ENCODE assay signal across 11 cellular contexts in genomic region chr5:179610109-179610902, GRCh38. TPM values are rescaled to one million over a fixed set of nuclear protein-coding genes. Genes with fewer than 3 reads are reported as not detected.
A peak's percentile ranks its signal among the peaks of the same experiment; 100 is the strongest.
DNase-seq lines count a peak whose midpoint lies in the region; ATAC-seq and TF ChIP-seq lines count a peak whose summit lies in the region.
"Had no signal": no experiment of that assay in that cellular context is flagged by ENCODE, and none has a peak within 500 bp of the region (broad histone marks: within the 10 kb centered on the region; RNA-seq: fewer than 3 reads in every experiment).

No MANE protein-coding gene starts in this region.

- H3K36me3 ChIP-seq in stomach smooth muscle (ENCODE audit: control insufficient read depth in 2 of 2, insufficient read depth in 2 of 2, low read length in 2 of 2), result peaks cover 69 to 71% of the 10 kb centered on the region in 2 donors

- no peaks in the 10 kb centered on the region for H3K27me3 Mint-ChIP-seq in activated CD4-positive, alpha-beta T cell treated with anti-CD3 and anti-CD28 coated beads, Interleukin-2, amount 10 ng/mL, durations not matched to agents 24 days and 14 days
- H3K27me3 Mint-ChIP-seq in activated B cell treated with CpG ODN at 0.5 μM for 24 hours, result no peaks in the 10 kb centered on the region

- ATAC-seq in activated B cell treated with CpG ODN at 0.5 μM for 24 hours (ENCODE audit: low read depth) (no peak), right cardiac atrium (peak; percentile 41 to 61), left lobe of liver (no peak)

- H3K27ac Mint-ChIP-seq in activated CD4-positive, alpha-beta T cell treated with anti-CD3 and anti-CD28 coated beads, Interleukin-2, amount 10 ng/mL, durations not matched to agents 24 days and 14 days, result peak overlapping the region; percentile 59
- peak overlapping the region; percentile 14 for H3K27ac Mint-ChIP-seq in activated B cell treated with CpG ODN at 0.5 μM for 24 hours

- CTCF ChIA-PET in activated B cell treated with CpG ODN at 0.5 μM for 24 hours (lab: Charles Lee), result no interaction called here

- TF ChIP-seq CTCF in activated B cell treated with CpG ODN at 0.5 μM for 24 hours (IDR thresholded peaks at IDR 0.05), result no peak

- H3K27me3 ChIP-seq in right cardiac atrium (ENCODE audit: control insufficient read depth, insufficient read depth), result no peaks in the 10 kb centered on the region
- no peaks in the 10 kb centered on the region for H3K27me3 ChIP-seq in stomach smooth muscle (ENCODE audit: control insufficient read depth in 1 of 2, insufficient read depth in 2 of 2, low read length in 2 of 2)

- H3K4me1 ChIP-seq in right cardiac atrium (ENCODE audit: control insufficient read depth, insufficient read depth, low read length), result peaks cover 6% of the 10 kb centered on the region
- H3K4me1 ChIP-seq in stomach smooth muscle (ENCODE audit: control insufficient read depth, insufficient read depth, low read length), result peaks cover 54% of the 10 kb centered on the region

- DNase-seq in activated CD4-positive, alpha-beta T cell treated with anti-CD3 and anti-CD28 coated beads, Interleukin-2, amount 10 ng/mL, durations not matched to agents 24 days and 14 days, result no peak
- DNase-seq in activated CD4-positive, alpha-beta T cell treated with anti-CD3 and anti-CD28 coated beads, Interleukin-2, amount 50 U/mL, for 48 hours, result no peak
- no peak for DNase-seq in activated B cell treated with CpG ODN at 0.5 μM for 24 hours
- peak; percentile 56 to 76 (median 59) for DNase-seq in right cardiac atrium
- DNase-seq in foreskin melanocyte, result no peak
- no peak for DNase-seq in left lobe of liver (ENCODE audit: low spot score)
- DNase-seq in cerebellar nuclear complex (lab: John Stamatoyannopoulos, UW), result no peak
- DNase-seq: dermis blood vessel endothelial cell, NCI-H2029 treated with DMSO at 0.1 percent for 48 hours, PC-9 had no signal

- no peak overlapping the region for H3K4me3 ChIP-seq in right cardiac atrium (ENCODE audit: low read length)
- H3K4me3 ChIP-seq in stomach smooth muscle (ENCODE audit: low read length in 2 of 2), result no peak overlapping the region
- H3K4me3 ChIP-seq: PC-9 had no signal

- peaks cover 44% of the 10 kb centered on the region for H3K4me1 Mint-ChIP-seq in activated CD4-positive, alpha-beta T cell treated with anti-CD3 and anti-CD28 coated beads, Interleukin-2, amount 10 ng/mL, durations not matched to agents 24 days and 14 days
- no peaks in the 10 kb centered on the region for H3K4me1 Mint-ChIP-seq in activated B cell treated with CpG ODN at 0.5 μM for 24 hours

- intact Hi-C loops in activated CD4-positive, alpha-beta T cell treated with anti-CD3 and anti-CD28 coated beads, Interleukin-2, amount 10 ng/mL, durations not matched to agents 24 days and 14 days (cut with micrococcal nuclease), result no loop called here
- intact Hi-C loops in activated B cell treated with CpG ODN at 0.5 μM for 24 hours (cut with micrococcal nuclease), result no loop called here
- intact Hi-C loops in right cardiac atrium (cut with DNase I), result no loop called here

- peak overlapping the region; percentile 28 for H3K4me3 Mint-ChIP-seq in activated CD4-positive, alpha-beta T cell treated with anti-CD3 and anti-CD28 coated beads, Interleukin-2, amount 10 ng/mL, durations not matched to agents 24 days and 14 days
- no peak overlapping the region for H3K4me3 Mint-ChIP-seq in activated B cell treated with CpG ODN at 0.5 μM for 24 hours

- H3K9ac ChIP-seq in stomach smooth muscle (ENCODE audit: low read length in 2 of 2), result no peak overlapping the region

- peaks cover 67% of the 10 kb centered on the region for H3K36me3 Mint-ChIP-seq in activated CD4-positive, alpha-beta T cell treated with anti-CD3 and anti-CD28 coated beads, Interleukin-2, amount 10 ng/mL, durations not matched to agents 24 days and 14 days (ENCODE audit: low read depth)
- peaks cover 95% of the 10 kb centered on the region for H3K36me3 Mint-ChIP-seq in activated B cell treated with CpG ODN at 0.5 μM for 24 hours (ENCODE audit: low read depth)

- H3K27ac ChIP-seq in right cardiac atrium (ENCODE audit: low read length) (no peak overlapping the region), stomach smooth muscle (ENCODE audit: low read length) (peak overlapping the region; percentile 53)
- H3K27ac ChIP-seq: PC-9 had no signal

- no peaks in the 10 kb centered on the region for H3K9me3 Mint-ChIP-seq in activated CD4-positive, alpha-beta T cell treated with anti-CD3 and anti-CD28 coated beads, Interleukin-2, amount 10 ng/mL, durations not matched to agents 24 days and 14 days
- no peaks in the 10 kb centered on the region for H3K9me3 Mint-ChIP-seq in activated B cell treated with CpG ODN at 0.5 μM for 24 hours

- 60% methylated on average over 23 of the region's 23 CpGs for WGBS in right cardiac atrium

- POLR2A ChIA-PET in activated B cell treated with CpG ODN at 0.5 μM for 24 hours (lab: Charles Lee), result interaction anchor here (1.2 to 10.4 kb wide), 2 partner anchors 8 to 11 kb away, joined by 3 to 93 read pairs; partner anchors contain the start of gene HNRNPH1

- H3K9me3 ChIP-seq in right cardiac atrium (ENCODE audit: control insufficient read depth, low read length) (no peaks in the 10 kb centered on the region), stomach smooth muscle (ENCODE audit: control insufficient read depth in 2 of 2, low read length in 2 of 2) (no peaks in the 10 kb centered on the region)

RNA-seq across cellular contexts. Expression of gene HNRNPH1, which starts 13.2 kb away (rescaled TPM):
- total RNA-seq in activated CD4-positive, alpha-beta T cell treated with anti-CD3 and anti-CD28 coated beads, Interleukin-2, amount 10 ng/mL, durations not matched to agents 24 days and 14 days, result 952 and 964 TPM in 2 replicates
- 1,061 and 1,210 TPM in 2 replicates for total RNA-seq in activated B cell treated with CpG ODN at 0.5 μM for 24 hours
- 100 to 1,000 TPM; 210 to 253 (median 233) TPM for total RNA-seq in right cardiac atrium
- 121 TPM for polyA plus RNA-seq in right cardiac atrium
- total RNA-seq in left lobe of liver, result 215 TPM

RNA-seq across cellular contexts. Expression of gene RUFY1, which starts 60.0 kb away (rescaled TPM):
- total RNA-seq in activated CD4-positive, alpha-beta T cell treated with anti-CD3 and anti-CD28 coated beads, Interleukin-2, amount 10 ng/mL, durations not matched to agents 24 days and 14 days, result 38.8 and 40.6 TPM in 2 replicates
- total RNA-seq in activated B cell treated with CpG ODN at 0.5 μM for 24 hours (83.0 and 95.8 TPM in 2 replicates), right cardiac atrium (10 to 100 TPM; 22.1 to 25.6 (median 24.3) TPM), left lobe of liver (16.4 TPM)
- 18.9 TPM for polyA plus RNA-seq in right cardiac atrium

Comparison
In these comparisons a context has a peak if more than half of its experiments do, and no peak if none do; other contexts are left out.
1. DNase-seq: peak in right cardiac atrium (3 of 3); none in activated CD4-positive, alpha-beta T cell treated with anti-CD3 and anti-CD28 coated beads, Interleukin-2, amount 10 ng/mL, durations not matched to agents 24 days and 14 days (single experiment), activated CD4-positive, alpha-beta T cell treated with anti-CD3 and anti-CD28 coated beads, Interleukin-2, amount 50 U/mL, for 48 hours (0 of 2), activated B cell treated with CpG ODN at 0.5 μM for 24 hours (single experiment), foreskin melanocyte (single experiment), left lobe of liver (single experiment) and cerebellar nuclear complex (0 of 2).
2. ATAC-seq: peak in right cardiac atrium (2 of 2); none in activated B cell treated with CpG ODN at 0.5 μM for 24 hours (single experiment) and left lobe of liver (single experiment).